1 cellular context compared by ENCODE assay signal in the genomic region with DNA sequence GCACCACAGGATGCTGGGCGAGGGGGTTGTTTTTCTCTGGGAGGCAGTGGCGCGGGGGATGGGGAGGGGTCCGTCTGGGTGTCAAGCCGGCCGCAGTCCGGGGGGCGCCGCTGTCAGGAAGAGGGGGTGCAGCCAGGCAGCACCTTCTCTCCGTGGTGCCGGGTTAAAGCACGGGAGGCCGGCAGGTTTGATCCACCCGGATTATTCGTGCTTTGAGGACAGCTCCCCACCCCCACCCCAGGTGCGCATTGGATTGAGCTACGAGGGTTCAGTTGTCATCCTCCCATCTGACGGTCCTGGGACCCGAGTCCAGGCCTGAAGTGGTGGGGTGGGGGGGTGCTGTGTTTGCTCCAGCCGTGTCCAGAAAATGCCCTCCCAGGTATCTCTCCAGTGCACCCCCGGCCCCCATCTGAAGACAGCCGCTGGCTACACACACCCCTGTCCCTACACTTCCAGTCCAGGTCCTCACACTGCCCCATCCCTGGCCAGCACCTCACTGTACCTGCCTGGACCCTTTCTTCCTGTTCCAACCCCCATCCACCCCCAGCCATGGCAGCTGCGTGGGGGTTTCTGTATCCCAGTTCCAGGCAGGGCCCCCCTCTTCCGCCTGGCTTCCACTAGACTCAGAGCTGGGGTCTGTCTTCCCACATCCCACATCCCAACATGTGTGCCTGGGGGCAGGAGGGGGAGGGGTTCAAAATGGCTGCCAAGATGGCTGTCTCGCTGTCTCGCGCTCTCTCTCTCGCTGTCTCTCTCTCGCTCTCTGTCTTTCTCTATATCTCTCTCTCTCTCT.
TF ChIP-seq lines count a peak whose summit lies in the region.
"Not testable (repeated sequence)": the region's sequence is repeated elsewhere in the genome, so short reads cannot be mapped to it uniquely, and the experiment has no call there.

No MANE protein-coding gene starts in this region.

TF ChIP-seq in K562, 482 proteins besides CTCF, POLR2A, EP300 and RAD21:
- TF ChIP-seq YY1 (IDR thresholded peaks at IDR 0.05; ENCODE audit: borderline replicate concordance in 1 of 3, control insufficient read depth in 1 of 3, extremely low read depth in 1 of 3, insufficient read depth in 3 of 3, insufficient read length in 1 of 3, insufficient replicate concordance in 2 of 3, low read depth in 1 of 3, low read length in 2 of 3): peak; percentile 67 to 93 (median 85)
- TF ChIP-seq, protein P1, sequence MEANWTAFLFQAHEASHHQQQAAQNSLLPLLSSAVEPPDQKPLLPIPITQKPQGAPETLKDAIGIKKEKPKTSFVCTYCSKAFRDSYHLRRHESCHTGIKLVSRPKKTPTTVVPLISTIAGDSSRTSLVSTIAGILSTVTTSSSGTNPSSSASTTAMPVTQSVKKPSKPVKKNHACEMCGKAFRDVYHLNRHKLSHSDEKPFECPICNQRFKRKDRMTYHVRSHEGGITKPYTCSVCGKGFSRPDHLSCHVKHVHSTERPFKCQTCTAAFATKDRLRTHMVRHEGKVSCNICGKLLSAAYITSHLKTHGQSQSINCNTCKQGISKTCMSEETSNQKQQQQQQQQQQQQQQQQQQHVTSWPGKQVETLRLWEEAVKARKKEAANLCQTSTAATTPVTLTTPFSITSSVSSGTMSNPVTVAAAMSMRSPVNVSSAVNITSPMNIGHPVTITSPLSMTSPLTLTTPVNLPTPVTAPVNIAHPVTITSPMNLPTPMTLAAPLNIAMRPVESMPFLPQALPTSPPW (CRISPR knock-in tag; IDR thresholded peaks at IDR 0.05): peak; percentile 34; the same call in 1 of the 2 replicates
- TF ChIP-seq NRF1 (conservative IDR thresholded peaks at IDR 0.05 in 1 of 2, IDR thresholded peaks at IDR 0.05 in 1 of 2): peak in 1 of 2 experiments; percentile 8; a peak in 1 of 4 replicates
- TF ChIP-seq NFRKB (IDR thresholded peaks at IDR 0.05; ENCODE audit: low read depth): 0 out of 2 replicates have a peak, but pooled peaks have one; percentile 30
- peak; percentile 21; the same call in 1 of the 2 replicates for TF ChIP-seq ZNF740 (CRISPR knock-in tag; IDR thresholded peaks at IDR 0.05)
- TF ChIP-seq ZNF740 (tag; IDR thresholded peaks at IDR 0.05): not testable (repeated sequence)
